38 cellular contexts compared by ENCODE assay signal in the genomic region with DNA sequence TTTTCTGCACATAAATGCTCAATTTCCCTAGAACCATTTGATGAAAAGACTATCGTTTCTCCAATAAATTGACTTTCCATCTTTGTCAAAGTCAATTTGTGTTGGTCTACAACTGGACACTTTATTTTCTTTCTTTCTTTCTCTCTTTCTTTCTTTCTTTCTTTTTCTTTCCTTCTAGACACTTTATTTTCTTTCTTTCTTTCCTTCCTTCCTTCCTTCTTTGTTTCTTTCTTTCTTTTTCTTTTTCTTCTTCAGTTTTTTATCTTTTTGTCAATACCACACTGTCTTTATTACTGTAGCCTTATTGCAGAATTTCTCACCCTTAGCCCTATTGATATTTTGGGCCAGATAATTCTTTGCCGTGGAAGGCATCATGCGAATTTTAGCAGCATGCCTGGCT.
"Had no signal": no experiment of that assay in that cellular context is flagged by ENCODE, and none has a peak within 500 bp of the region (broad histone marks: within the 10 kb centered on the region; RNA-seq: fewer than 3 reads in every experiment).

No MANE protein-coding gene starts in this region.

- H3K27ac ChIP-seq: adrenal gland, body of pancreas, brain microvascular endothelial cell, breast epithelium, WERI-Rb-1 had no signal

- H3K27me3 ChIP-seq: adrenal gland, body of pancreas, brain microvascular endothelial cell, breast epithelium had no signal

- ATAC-seq: activated CD4-positive, alpha-beta T cell treated with anti-CD3 and anti-CD28 coated beads for 36 hours; activated CD4-positive, CD25-positive, alpha-beta regulatory T cell treated with anti-CD3 and anti-CD28 coated beads, Interleukin-2, amount 50 U/mL, for 24 hours; activated CD8-positive, alpha-beta T cell treated with anti-CD3 and anti-CD28 coated beads for 36 hours; activated naive CD4-positive, alpha-beta T cell treated with anti-CD3 and anti-CD28 coated beads, Interleukin-2, amount 50 U/mL, for 72 hours; activated T-helper 17 cell treated with anti-CD3 and anti-CD28 coated beads, Interleukin-2, amount 50 U/mL, for 72 hours; body of pancreas; WTC11 had no signal

- FAIRE-seq: astrocyte, colon had no signal

- H3K27ac Mint-ChIP-seq: activated CD4-positive, alpha-beta memory T cell treated with anti-CD3 and anti-CD28 coated beads for 36 hours; activated CD4-positive, alpha-beta T cell treated with anti-CD3 and anti-CD28 coated beads for 36 hours; activated CD8-positive, alpha-beta T cell treated with anti-CD3 and anti-CD28 coated beads for 36 hours; activated naive CD4-positive, alpha-beta T cell treated with anti-CD3 and anti-CD28 coated beads for 36 hours; activated naive CD4-positive, alpha-beta T cell treated with anti-CD3 and anti-CD28 coated beads, Interleukin-2, amount 50 U/mL, for 72 hours; activated naive CD8-positive, alpha-beta T cell treated with anti-CD3 and anti-CD28 coated beads for 36 hours; activated T-helper 1 cell treated with anti-CD3 and anti-CD28 coated beads, Interleukin-12 subunit alpha, Interleukin-12 subunit beta, Interleukin-2, Interleukin-4 antibody, amounts not matched to agents 30 ng/mL and 10 ng/mL and 1 ng/mL, durations not matched to agents 14 hours and 24 hours and 36 hours; activated T-helper 17 cell treated with anti-CD3 and anti-CD28 coated beads, Interleukin-2, amount 50 U/mL, for 72 hours; T-helper 1 cell treated with Interleukin-12 subunit alpha and Interleukin-12 subunit beta and Interleukin-4 antibody, amounts not matched to agents 30 μg/mL and 1 μg/mL, for 36 hours; T-helper 2 cell treated with Interferon-gamma antibody and Interleukin-4, amounts not matched to agents 5 μg/mL and 100 μg/mL, for 36 hours; WTC11 had no signal

- H3K27me3 Mint-ChIP-seq: activated CD4-positive, alpha-beta T cell treated with anti-CD3 and anti-CD28 coated beads for 36 hours had no signal

- H3K9me3 ChIP-seq: adrenal gland, body of pancreas had no signal

- H3K4me1 Mint-ChIP-seq: activated T-helper 17 cell treated with anti-CD3 and anti-CD28 coated beads, Interleukin-2, amount 50 U/mL, for 72 hours; WTC11 had no signal

- H3K4me1 ChIP-seq: adrenal gland, body of pancreas, breast epithelium had no signal

- DNase-seq: activated CD4-positive, alpha-beta memory T cell treated with anti-CD3 and anti-CD28 coated beads for 36 hours; activated CD4-positive, alpha-beta T cell treated with anti-CD3 and anti-CD28 coated beads for 1 hour; activated CD4-positive, alpha-beta T cell treated with anti-CD3 and anti-CD28 coated beads for 36 hours; activated CD4-positive, alpha-beta T cell treated with anti-CD3 and anti-CD28 coated beads for 48 hours; activated CD4-positive, alpha-beta T cell treated with anti-CD3 and anti-CD28 coated beads, Interleukin-2, amount 50 U/mL, for 1 hour; activated CD4-positive, alpha-beta T cell treated with anti-CD3 and anti-CD28 coated beads, Interleukin-2, amount 50 U/mL, for 4 hours; activated CD4-positive, CD25-positive, alpha-beta regulatory T cell; activated CD8-positive, alpha-beta memory T cell treated with anti-CD3 and anti-CD28 coated beads, Interleukin-2, amount 50 U/mL, for 4 hours; activated CD8-positive, alpha-beta T cell treated with anti-CD3 and anti-CD28 coated beads for 36 hours; activated effector memory CD4-positive, alpha-beta T cell treated with anti-CD3 and anti-CD28 coated beads, Interleukin-2, amount 50 U/mL, for 16 hours; activated gamma-delta T cell treated with Interleukin-2 at 50 U/mL for 16 hours; activated naive CD4-positive, alpha-beta T cell; activated naive CD4-positive, alpha-beta T cell treated with anti-CD3 and anti-CD28 coated beads for 36 hours; activated naive CD4-positive, alpha-beta T cell treated with anti-CD3 and anti-CD28 coated beads, Interleukin-2, amount 50 U/mL, for 16 hours; activated naive CD8-positive, alpha-beta T cell treated with anti-CD3 and anti-CD28 coated beads for 36 hours; activated T-cell treated with anti-CD3 and anti-CD28 coated beads for 4 hours; activated T-cell treated with anti-CD3 and anti-CD28 coated beads, Interleukin-2, amount 50 U/mL, for 1 hour; activated T-cell treated with anti-CD3 and anti-CD28 coated beads, Interleukin-2, amount 50 U/mL, for 48 hours; adrenal gland; amniotic stem cell; aorta; body of pancreas; brain microvascular endothelial cell; central memory CD4-positive, alpha-beta T cell; T-helper 1 cell; T-helper 2 cell; T-helper 9 cell; WERI-Rb-1 had no signal

- H3K36me3 ChIP-seq: adrenal gland, brain microvascular endothelial cell, breast epithelium, WERI-Rb-1 had no signal

- H3K9me3 Mint-ChIP-seq: activated T-helper 17 cell treated with anti-CD3 and anti-CD28 coated beads, Interleukin-2, amount 50 U/mL, for 72 hours had no signal

- H3K4me3 Mint-ChIP-seq: activated CD4-positive, alpha-beta memory T cell treated with anti-CD3 and anti-CD28 coated beads for 36 hours; activated CD4-positive, alpha-beta T cell treated with anti-CD3 and anti-CD28 coated beads for 36 hours; activated CD8-positive, alpha-beta T cell treated with anti-CD3 and anti-CD28 coated beads for 36 hours; activated naive CD4-positive, alpha-beta T cell treated with anti-CD3 and anti-CD28 coated beads for 36 hours; activated naive CD8-positive, alpha-beta T cell treated with anti-CD3 and anti-CD28 coated beads for 36 hours; activated T-helper 1 cell treated with anti-CD3 and anti-CD28 coated beads, Interleukin-12 subunit alpha, Interleukin-12 subunit beta, Interleukin-2, Interleukin-4 antibody, amounts not matched to agents 30 ng/mL and 10 ng/mL and 1 ng/mL, durations not matched to agents 14 hours and 24 hours and 36 hours; activated T-helper 17 cell treated with anti-CD3 and anti-CD28 coated beads, Interleukin-2, amount 50 U/mL, for 72 hours; T-helper 1 cell treated with Interleukin-12 subunit alpha and Interleukin-12 subunit beta and Interleukin-4 antibody, amounts not matched to agents 30 μg/mL and 1 μg/mL, for 36 hours; T-helper 2 cell treated with Interferon-gamma antibody and Interleukin-4, amounts not matched to agents 5 μg/mL and 100 μg/mL, for 36 hours; WTC11 had no signal

- H3K4me3 ChIP-seq: adrenal gland, body of pancreas, breast epithelium had no signal
